Comparison of ENCODE assay signal across 10 cellular contexts in the genomic region with DNA sequence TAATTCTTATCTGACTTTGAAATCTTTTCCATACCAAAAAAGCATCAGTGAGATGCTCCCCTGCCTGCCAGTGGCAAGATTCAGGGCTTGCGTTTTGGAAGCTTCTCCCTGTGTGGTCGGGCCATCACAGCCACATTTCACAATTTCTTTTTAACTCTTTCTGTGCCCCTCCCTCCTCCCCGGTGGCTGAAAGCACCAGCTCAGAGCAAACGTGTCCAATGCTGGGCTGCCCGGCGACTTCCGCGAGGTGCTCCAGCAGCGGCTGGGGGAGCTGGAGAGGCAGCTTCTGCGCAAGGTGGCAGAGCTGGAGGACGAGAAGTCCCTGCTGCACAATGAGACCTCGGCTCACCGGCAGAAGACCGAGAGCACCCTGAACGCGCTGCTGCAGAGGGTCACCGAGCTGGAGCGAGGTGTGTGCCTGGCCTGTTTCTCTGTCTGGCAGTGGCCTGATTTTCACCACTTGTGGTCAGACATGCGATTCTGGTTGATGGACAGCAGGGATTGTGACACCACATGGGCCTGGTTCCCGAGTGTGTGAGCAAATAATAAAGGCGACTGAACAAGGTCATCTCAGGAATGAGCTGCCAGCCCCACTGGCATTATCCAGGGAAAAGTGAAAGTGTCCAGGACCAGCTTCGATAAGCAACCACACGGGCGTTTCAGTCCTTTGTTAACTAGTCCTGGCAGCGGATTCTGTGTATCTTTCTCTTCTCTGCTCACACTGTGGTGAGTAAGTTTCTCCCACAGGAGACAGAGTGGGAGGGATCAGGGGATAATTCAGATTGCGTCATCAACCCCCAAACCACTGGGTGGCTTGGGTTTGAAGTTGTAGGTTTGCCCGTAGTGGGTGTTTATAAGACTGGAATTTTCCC. TPM values are rescaled to one million over a fixed set of nuclear protein-coding genes. Genes with fewer than 3 reads are reported as not detected.
DNase-seq lines count a peak whose midpoint lies in the region; ATAC-seq, FAIRE-seq and TF ChIP-seq lines count a peak whose summit lies in the region.
"Had no signal": no experiment of that assay in that cellular context is flagged by ENCODE, and none has a peak within 500 bp of the region (broad histone marks: within the 10 kb centered on the region; RNA-seq: fewer than 3 reads in every experiment).

No MANE protein-coding gene starts in this region.

- H3K27ac Mint-ChIP-seq in progenitor cell of endocrine pancreas, result no peak overlapping the region

- in situ Hi-C loops in KBM-7 (cut with MboI; ENCODE audit: low pct_unique_long_range_greater_than_20kb, low sequenced_read_pairs), result no loop called here

- no peak for ATAC-seq in esophagus mucosa
- ATAC-seq: gastroesophageal sphincter had no signal

- DNase-seq in Ammon's horn (ENCODE audit: low spot score) (peak; percentile 54), KBM-7 (peak; percentile 47), amniotic epithelial cell (ENCODE audit: low read depth) (peak; percentile 58), mesenteric fat pad (ENCODE audit: low spot score) (peak; percentile 73), NCI-H2171 treated with DMSO at 0.1 percent for 48 hours (lab: John Stamatoyannopoulos, UW) (no peak), RCC 7860 (ENCODE audit: low spot score) (no peak), progenitor cell of endocrine pancreas (ENCODE audit: low spot score, unreplicated experiment) (no peak)
- DNase-seq: NCI-H524 treated with DMSO at 0.1 percent for 48 hours had no signal

- no peak for TF ChIP-seq CTCF in progenitor cell of endocrine pancreas (IDR thresholded peaks at IDR 0.05; ENCODE audit: unreplicated experiment)

- no peaks in the 10 kb centered on the region for H3K36me3 Mint-ChIP-seq in progenitor cell of endocrine pancreas (ENCODE audit: insufficient read depth)

- H3K9me3 Mint-ChIP-seq in progenitor cell of endocrine pancreas (ENCODE audit: low read depth), result no peaks in the 10 kb centered on the region

- FAIRE-seq in RCC 7860 (lab: Jason Lieb, UNC), result no peak

- peaks cover 78% of the 10 kb centered on the region for H3K27me3 Mint-ChIP-seq in progenitor cell of endocrine pancreas

- no peak overlapping the region for H3K4me3 Mint-ChIP-seq in progenitor cell of endocrine pancreas (ENCODE audit: low read depth)

- H3K4me1 Mint-ChIP-seq in progenitor cell of endocrine pancreas (ENCODE audit: low read depth), result no peaks in the 10 kb centered on the region

RNA-seq across cellular contexts. Expression of a gene that starts 2.6 kb away (rescaled TPM):
- total RNA-seq in mesenteric fat pad (23.8 TPM), progenitor cell of endocrine pancreas (0.14 and 0.31 TPM in 2 replicates), esophagus mucosa (1.4 TPM)

Comparison
In these comparisons a context has a peak if more than half of its experiments do, and no peak if none do; other contexts are left out.
1. DNase-seq: peak in Ammon's horn (single experiment), KBM-7 (single experiment), amniotic epithelial cell (single experiment) and mesenteric fat pad (single experiment); none in NCI-H2171 treated with DMSO at 0.1 percent for 48 hours (single experiment), RCC 7860 (single experiment) and progenitor cell of endocrine pancreas (single experiment).
2. RNA of a gene that starts 2.6 kb away (total RNA-seq): 23.8 TPM in mesenteric fat pad (single experiment); 1.4 TPM in esophagus mucosa (single experiment) and 0.14 to 0.31 TPM in progenitor cell of endocrine pancreas; every median in the first group is over 10 times any median in the second.